In the genomic region with DNA sequence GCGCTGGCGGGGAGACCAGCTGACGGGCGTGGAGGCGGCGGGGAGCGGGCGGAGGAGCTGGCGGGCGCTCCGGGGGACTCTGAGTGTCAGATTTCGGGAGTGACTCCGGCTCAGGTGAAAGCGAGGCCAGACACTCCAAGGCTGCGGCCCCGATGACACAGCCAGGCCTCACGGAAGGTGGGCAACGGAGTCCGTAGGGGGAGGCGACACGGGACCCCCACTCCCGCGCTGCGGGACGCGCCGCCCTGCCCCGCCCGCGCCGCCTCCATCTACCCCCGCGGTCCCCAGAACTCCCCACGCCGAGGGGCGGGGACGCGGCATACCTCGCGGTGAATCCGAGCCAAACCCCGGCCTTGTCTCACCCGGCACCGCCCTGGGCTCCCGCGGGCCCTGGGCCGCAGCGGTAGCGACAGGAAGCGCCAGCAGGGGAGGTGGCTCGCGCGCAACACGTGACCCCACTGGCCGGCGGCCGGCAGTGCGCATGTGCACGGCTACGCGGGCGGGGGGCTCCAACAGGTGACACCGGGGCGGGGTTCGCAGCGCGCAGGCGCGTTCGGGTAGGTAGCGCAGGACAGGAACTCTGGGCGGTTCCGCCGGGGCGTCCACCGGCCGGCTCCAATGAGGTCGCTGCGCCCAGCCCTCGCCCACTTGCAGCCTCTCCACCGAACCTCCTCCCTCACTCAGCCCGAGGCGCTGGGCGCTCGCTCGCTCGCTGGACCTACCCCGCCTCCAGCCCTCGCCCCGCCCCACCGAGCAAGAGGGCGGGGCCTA, we compare ENCODE assay signal across 1 cellular context.
TF ChIP-seq lines count a peak whose summit lies in the region.

A gene with protein sequence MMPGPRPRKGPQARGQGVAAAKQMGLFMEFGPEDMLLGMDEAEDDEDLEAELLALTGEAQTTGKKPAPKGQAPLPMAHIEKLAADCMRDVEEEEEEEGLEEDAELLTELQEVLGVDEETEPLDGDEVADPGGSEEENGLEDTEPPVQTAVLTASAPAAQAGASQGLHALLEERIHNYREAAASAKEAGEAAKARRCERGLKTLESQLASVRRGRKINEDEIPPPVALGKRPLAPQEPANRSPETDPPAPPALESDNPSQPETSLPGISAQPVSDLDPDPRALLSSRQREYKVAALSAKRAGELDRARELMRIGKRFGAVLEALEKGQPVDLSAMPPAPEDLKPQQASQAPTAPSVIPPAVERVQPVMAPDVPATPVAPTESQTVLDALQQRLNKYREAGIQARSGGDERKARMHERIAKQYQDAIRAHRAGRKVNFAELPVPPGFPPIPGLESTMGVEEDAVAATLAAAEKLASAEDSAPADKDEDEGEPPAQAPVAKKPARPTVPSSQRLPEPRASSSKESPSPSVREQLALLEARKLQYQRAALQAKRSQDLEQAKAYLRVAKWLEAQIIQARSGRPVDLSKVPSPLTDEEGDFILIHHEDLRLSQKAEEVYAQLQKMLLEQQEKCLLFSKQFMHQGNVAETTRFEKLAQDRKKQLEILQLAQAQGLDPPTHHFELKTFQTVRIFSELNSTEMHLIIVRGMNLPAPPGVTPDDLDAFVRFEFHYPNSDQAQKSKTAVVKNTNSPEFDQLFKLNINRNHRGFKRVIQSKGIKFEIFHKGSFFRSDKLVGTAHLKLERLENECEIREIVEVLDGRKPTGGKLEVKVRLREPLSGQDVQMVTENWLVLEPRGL (minus strand): TSS at position 460 of the 771 bp plus-strand sequence. CDS start 1,585 bp downstream, outside the sequence.

TF ChIP-seq in K562, 482 proteins besides CTCF, POLR2A, EP300 and RAD21 (continued from another document and continues in another):
- TF ChIP-seq, protein P1, sequence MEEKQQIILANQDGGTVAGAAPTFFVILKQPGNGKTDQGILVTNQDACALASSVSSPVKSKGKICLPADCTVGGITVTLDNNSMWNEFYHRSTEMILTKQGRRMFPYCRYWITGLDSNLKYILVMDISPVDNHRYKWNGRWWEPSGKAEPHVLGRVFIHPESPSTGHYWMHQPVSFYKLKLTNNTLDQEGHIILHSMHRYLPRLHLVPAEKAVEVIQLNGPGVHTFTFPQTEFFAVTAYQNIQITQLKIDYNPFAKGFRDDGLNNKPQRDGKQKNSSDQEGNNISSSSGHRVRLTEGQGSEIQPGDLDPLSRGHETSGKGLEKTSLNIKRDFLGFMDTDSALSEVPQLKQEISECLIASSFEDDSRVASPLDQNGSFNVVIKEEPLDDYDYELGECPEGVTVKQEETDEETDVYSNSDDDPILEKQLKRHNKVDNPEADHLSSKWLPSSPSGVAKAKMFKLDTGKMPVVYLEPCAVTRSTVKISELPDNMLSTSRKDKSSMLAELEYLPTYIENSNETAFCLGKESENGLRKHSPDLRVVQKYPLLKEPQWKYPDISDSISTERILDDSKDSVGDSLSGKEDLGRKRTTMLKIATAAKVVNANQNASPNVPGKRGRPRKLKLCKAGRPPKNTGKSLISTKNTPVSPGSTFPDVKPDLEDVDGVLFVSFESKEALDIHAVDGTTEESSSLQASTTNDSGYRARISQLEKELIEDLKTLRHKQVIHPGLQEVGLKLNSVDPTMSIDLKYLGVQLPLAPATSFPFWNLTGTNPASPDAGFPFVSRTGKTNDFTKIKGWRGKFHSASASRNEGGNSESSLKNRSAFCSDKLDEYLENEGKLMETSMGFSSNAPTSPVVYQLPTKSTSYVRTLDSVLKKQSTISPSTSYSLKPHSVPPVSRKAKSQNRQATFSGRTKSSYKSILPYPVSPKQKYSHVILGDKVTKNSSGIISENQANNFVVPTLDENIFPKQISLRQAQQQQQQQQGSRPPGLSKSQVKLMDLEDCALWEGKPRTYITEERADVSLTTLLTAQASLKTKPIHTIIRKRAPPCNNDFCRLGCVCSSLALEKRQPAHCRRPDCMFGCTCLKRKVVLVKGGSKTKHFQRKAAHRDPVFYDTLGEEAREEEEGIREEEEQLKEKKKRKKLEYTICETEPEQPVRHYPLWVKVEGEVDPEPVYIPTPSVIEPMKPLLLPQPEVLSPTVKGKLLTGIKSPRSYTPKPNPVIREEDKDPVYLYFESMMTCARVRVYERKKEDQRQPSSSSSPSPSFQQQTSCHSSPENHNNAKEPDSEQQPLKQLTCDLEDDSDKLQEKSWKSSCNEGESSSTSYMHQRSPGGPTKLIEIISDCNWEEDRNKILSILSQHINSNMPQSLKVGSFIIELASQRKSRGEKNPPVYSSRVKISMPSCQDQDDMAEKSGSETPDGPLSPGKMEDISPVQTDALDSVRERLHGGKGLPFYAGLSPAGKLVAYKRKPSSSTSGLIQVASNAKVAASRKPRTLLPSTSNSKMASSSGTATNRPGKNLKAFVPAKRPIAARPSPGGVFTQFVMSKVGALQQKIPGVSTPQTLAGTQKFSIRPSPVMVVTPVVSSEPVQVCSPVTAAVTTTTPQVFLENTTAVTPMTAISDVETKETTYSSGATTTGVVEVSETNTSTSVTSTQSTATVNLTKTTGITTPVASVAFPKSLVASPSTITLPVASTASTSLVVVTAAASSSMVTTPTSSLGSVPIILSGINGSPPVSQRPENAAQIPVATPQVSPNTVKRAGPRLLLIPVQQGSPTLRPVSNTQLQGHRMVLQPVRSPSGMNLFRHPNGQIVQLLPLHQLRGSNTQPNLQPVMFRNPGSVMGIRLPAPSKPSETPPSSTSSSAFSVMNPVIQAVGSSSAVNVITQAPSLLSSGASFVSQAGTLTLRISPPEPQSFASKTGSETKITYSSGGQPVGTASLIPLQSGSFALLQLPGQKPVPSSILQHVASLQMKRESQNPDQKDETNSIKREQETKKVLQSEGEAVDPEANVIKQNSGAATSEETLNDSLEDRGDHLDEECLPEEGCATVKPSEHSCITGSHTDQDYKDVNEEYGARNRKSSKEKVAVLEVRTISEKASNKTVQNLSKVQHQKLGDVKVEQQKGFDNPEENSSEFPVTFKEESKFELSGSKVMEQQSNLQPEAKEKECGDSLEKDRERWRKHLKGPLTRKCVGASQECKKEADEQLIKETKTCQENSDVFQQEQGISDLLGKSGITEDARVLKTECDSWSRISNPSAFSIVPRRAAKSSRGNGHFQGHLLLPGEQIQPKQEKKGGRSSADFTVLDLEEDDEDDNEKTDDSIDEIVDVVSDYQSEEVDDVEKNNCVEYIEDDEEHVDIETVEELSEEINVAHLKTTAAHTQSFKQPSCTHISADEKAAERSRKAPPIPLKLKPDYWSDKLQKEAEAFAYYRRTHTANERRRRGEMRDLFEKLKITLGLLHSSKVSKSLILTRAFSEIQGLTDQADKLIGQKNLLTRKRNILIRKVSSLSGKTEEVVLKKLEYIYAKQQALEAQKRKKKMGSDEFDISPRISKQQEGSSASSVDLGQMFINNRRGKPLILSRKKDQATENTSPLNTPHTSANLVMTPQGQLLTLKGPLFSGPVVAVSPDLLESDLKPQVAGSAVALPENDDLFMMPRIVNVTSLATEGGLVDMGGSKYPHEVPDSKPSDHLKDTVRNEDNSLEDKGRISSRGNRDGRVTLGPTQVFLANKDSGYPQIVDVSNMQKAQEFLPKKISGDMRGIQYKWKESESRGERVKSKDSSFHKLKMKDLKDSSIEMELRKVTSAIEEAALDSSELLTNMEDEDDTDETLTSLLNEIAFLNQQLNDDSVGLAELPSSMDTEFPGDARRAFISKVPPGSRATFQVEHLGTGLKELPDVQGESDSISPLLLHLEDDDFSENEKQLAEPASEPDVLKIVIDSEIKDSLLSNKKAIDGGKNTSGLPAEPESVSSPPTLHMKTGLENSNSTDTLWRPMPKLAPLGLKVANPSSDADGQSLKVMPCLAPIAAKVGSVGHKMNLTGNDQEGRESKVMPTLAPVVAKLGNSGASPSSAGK (IDR thresholded peaks at IDR 0.05) = peak; percentile 3; the same call in 1 of the 2 replicates
- TF ChIP-seq FOS (IDR thresholded peaks at IDR 0.05; ENCODE audit: extremely low read depth, insufficient read length) (no peak), ZNF785 (CRISPR knock-in tag; IDR thresholded peaks at IDR 0.05) (no peak), GABPB1 (CRISPR knock-in tag; IDR thresholded peaks at IDR 0.05) (peak; percentile 77), ZNF274 (IDR thresholded peaks at IDR 0.05; ENCODE audit: borderline replicate concordance, low read depth, low read length) (no peak), NFIC (IDR thresholded peaks at IDR 0.05) (peak; percentile 63), ERF (CRISPR knock-in tag; IDR thresholded peaks at IDR 0.05) (peak; percentile 23; the same call in 1 of the 2 replicates), TAF1 (IDR thresholded peaks at IDR 0.05; ENCODE audit: control insufficient read depth, extremely low read depth, insufficient read depth, low read length, severe bottlenecking) (peak; percentile 78), ZFP30 (CRISPR knock-in tag; IDR thresholded peaks at IDR 0.05; ENCODE audit: borderline replicate concordance) (no peak), WHSC1 (IDR thresholded peaks at IDR 0.05; ENCODE audit: low read length) (no peak), TOE1 (IDR thresholded peaks at IDR 0.05; ENCODE audit: borderline replicate concordance) (peak; percentile 97), TOE1 (CRISPR knock-in tag; IDR thresholded peaks at IDR 0.05; ENCODE audit: borderline replicate concordance, low read depth) (0 out of 2 replicates have a peak, but pooled peaks have one; percentile 1), HDAC3 (IDR thresholded peaks at IDR 0.05; ENCODE audit: borderline replicate concordance, partially characterized antibody) (no peak), RB1 (IDR thresholded peaks at IDR 0.05; ENCODE audit: low read depth) (peak; percentile 88; the same call in 1 of the 2 replicates), FIP1L1 (IDR thresholded peaks at IDR 0.05; ENCODE audit: low read depth, low read length, poor library complexity, severe bottlenecking) (peak; percentile 87), SMARCA5 (IDR thresholded peaks at IDR 0.05) (no peak), FOXJ3 (CRISPR knock-in tag; IDR thresholded peaks at IDR 0.05) (no peak), ZNF431 (CRISPR knock-in tag; IDR thresholded peaks at IDR 0.05) (no peak), CXXC5 (CRISPR knock-in tag; IDR thresholded peaks at IDR 0.05) (peak; percentile 87), ZNF212 (CRISPR knock-in tag; IDR thresholded peaks at IDR 0.05) (no peak), BRD4 (IDR thresholded peaks at IDR 0.05) (peak; percentile 37; the same call in 1 of the 2 replicates), MTF1 (CRISPR knock-in tag; IDR thresholded peaks at IDR 0.05; ENCODE audit: borderline replicate concordance) (no peak), KHSRP (IDR thresholded peaks at IDR 0.05) (no peak), HIVEP1 (CRISPR knock-in tag; IDR thresholded peaks at IDR 0.05) (no peak), GTF2A2 (tag; IDR thresholded peaks at IDR 0.05) (no peak), PRMT5 (CRISPR knock-in tag; IDR thresholded peaks at IDR 0.05) (peak; percentile 80; the same call in 1 of the 2 replicates), MCM7 (IDR thresholded peaks at IDR 0.05) (no peak), SRSF1 (IDR thresholded peaks at IDR 0.05; ENCODE audit: low read depth, low read length) (no peak), ZNF239 (CRISPR knock-in tag; IDR thresholded peaks at IDR 0.05) (no peak), YY1 (IDR thresholded peaks at IDR 0.05; ENCODE audit: borderline replicate concordance in 1 of 3, control insufficient read depth in 1 of 3, extremely low read depth in 1 of 3, insufficient read depth in 3 of 3, insufficient read length in 1 of 3, insufficient replicate concordance in 2 of 3, low read depth in 1 of 3, low read length in 2 of 3) (peak in 2 of 3 experiments; percentile 38 to 63), U2AF1 (optimal IDR thresholded peaks at IDR 0.05; ENCODE audit: low read depth, low read length) (peak; percentile 87), EGR1 (conservative IDR thresholded peaks at IDR 0.05) (peak; percentile 87), MED1 (CRISPR knock-in tag; IDR thresholded peaks at IDR 0.05; ENCODE audit: borderline replicate concordance) (no peak), MBD2 (IDR thresholded peaks at IDR 0.05; ENCODE audit: borderline replicate concordance, low read depth) (peak; percentile 41; the same call in 1 of the 2 replicates), ESRRA (IDR thresholded peaks at IDR 0.05; ENCODE audit: borderline replicate concordance, low read depth) (peak; percentile 38; the same call in 1 of the 2 replicates), HOXB6 (CRISPR knock-in tag; IDR thresholded peaks at IDR 0.05; ENCODE audit: borderline replicate concordance) (no peak), YBX1 (IDR thresholded peaks at IDR 0.05) (no peak), ETV1 (tag; conservative IDR thresholded peaks at IDR 0.05; ENCODE audit: low read depth) (peak; percentile 67), CHD1 (IDR thresholded peaks at IDR 0.05; ENCODE audit: low read length) (peak; percentile 96)
- TF ChIP-seq, protein P2, sequence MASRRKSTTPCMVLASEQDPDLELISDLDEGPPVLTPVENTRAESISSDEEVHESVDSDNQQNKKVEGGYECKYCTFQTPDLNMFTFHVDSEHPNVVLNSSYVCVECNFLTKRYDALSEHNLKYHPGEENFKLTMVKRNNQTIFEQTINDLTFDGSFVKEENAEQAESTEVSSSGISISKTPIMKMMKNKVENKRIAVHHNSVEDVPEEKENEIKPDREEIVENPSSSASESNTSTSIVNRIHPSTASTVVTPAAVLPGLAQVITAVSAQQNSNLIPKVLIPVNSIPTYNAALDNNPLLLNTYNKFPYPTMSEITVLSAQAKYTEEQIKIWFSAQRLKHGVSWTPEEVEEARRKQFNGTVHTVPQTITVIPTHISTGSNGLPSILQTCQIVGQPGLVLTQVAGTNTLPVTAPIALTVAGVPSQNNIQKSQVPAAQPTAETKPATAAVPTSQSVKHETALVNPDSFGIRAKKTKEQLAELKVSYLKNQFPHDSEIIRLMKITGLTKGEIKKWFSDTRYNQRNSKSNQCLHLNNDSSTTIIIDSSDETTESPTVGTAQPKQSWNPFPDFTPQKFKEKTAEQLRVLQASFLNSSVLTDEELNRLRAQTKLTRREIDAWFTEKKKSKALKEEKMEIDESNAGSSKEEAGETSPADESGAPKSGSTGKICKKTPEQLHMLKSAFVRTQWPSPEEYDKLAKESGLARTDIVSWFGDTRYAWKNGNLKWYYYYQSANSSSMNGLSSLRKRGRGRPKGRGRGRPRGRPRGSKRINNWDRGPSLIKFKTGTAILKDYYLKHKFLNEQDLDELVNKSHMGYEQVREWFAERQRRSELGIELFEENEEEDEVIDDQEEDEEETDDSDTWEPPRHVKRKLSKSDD (conservative IDR thresholded peaks at IDR 0.05; ENCODE audit: low read length) = no peak
- TF ChIP-seq, protein P3, sequence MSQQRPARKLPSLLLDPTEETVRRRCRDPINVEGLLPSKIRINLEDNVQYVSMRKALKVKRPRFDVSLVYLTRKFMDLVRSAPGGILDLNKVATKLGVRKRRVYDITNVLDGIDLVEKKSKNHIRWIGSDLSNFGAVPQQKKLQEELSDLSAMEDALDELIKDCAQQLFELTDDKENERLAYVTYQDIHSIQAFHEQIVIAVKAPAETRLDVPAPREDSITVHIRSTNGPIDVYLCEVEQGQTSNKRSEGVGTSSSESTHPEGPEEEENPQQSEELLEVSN (IDR thresholded peaks at IDR 0.05; ENCODE audit: borderline replicate concordance in 1 of 2, extremely low read depth in 1 of 2, insufficient read depth in 1 of 2, insufficient read length in 1 of 2, low read depth in 1 of 2, low read length in 1 of 2, poor library complexity in 1 of 2, severe bottlenecking in 1 of 2) = peak in 1 of 2 experiments; percentile 80
- TF ChIP-seq, protein P4, sequence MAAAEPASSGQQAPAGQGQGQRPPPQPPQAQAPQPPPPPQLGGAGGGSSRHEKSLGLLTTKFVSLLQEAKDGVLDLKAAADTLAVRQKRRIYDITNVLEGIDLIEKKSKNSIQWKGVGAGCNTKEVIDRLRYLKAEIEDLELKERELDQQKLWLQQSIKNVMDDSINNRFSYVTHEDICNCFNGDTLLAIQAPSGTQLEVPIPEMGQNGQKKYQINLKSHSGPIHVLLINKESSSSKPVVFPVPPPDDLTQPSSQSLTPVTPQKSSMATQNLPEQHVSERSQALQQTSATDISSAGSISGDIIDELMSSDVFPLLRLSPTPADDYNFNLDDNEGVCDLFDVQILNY (CRISPR knock-in tag; IDR thresholded peaks at IDR 0.05) = peak; percentile 33; the same call in 1 of the 2 replicates
